In genomic region chr12:6963016-6963731, GRCh38 we compare ENCODE assay signal across 10 cellular contexts. TPM values are rescaled to one million over a fixed set of nuclear protein-coding genes. Genes with fewer than 3 reads are reported as not detected.
DNase-seq lines count a peak whose midpoint lies in the region; ATAC-seq, FAIRE-seq and TF ChIP-seq lines count a peak whose summit lies in the region.
"Had no signal": no experiment of that assay in that cellular context is flagged by ENCODE, and none has a peak within 500 bp of the region (broad histone marks: within the 10 kb centered on the region; RNA-seq: fewer than 3 reads in every experiment).

No MANE protein-coding gene starts in this region.

- H3K27me3 Mint-ChIP-seq in nephron (ENCODE audit: low read depth), result no peaks in the 10 kb centered on the region

- peaks cover 5% of the 10 kb centered on the region for H3K36me3 ChIP-seq in colonic mucosa

- H3K9me3 ChIP-seq in colonic mucosa, result no peaks in the 10 kb centered on the region

- TF ChIP-seq CTCF in colonic mucosa (IDR thresholded peaks at IDR 0.05) (no peak), nephron (IDR thresholded peaks at IDR 0.05; ENCODE audit: unreplicated experiment in 3 of 3) (no peak), D721Med (IDR thresholded peaks at IDR 0.05; ENCODE audit: insufficient read depth, missing control alignments) (no peak)

- H3K4me1 Mint-ChIP-seq in nephron, result peaks cover 31% of the 10 kb centered on the region

- intact Hi-C loops in colonic mucosa (cut with DNase I), result no loop called here

- H3K36me3 Mint-ChIP-seq in nephron (ENCODE audit: low read depth), result peaks cover 18% of the 10 kb centered on the region

- peak overlapping the region; percentile 94 to 98 for H3K9ac ChIP-seq in colonic mucosa (ENCODE audit: low read depth in 2 of 2, low read length in 2 of 2)

- ATAC-seq in GM21390 (IDR thresholded peaks at IDR 0.05; ENCODE audit: unreplicated experiment), result no peak

- peaks cover 26% of the 10 kb centered on the region for H3K4me1 ChIP-seq in colonic mucosa

- no peaks in the 10 kb centered on the region for H3K9me3 Mint-ChIP-seq in nephron

- peak overlapping the region in 2 of 3 experiments; percentile 45 to 97 for H3K27ac Mint-ChIP-seq in nephron

- H3K27me3 ChIP-seq in colonic mucosa, result no peaks in the 10 kb centered on the region

- H3K27ac ChIP-seq in colonic mucosa, result peak overlapping the region; percentile 95

- H3K4me3 ChIP-seq in colonic mucosa, result peak overlapping the region; percentile 57

- FAIRE-seq in D721Med (lab: Jason Lieb, UNC), result no peak

- DNase-seq in DMS153 (lab: John Stamatoyannopoulos, UW) (peak; percentile 93), NCI-H187 (lab: John Stamatoyannopoulos, UW) (peak; percentile 80 to 90), colonic mucosa (peak; percentile 96), D721Med (ENCODE audit: insufficient read length, low spot score) (no peak), NCI-H82 treated with DMSO at 0.1 percent for 48 hours (lab: John Stamatoyannopoulos, UW; ENCODE audit: unreplicated experiment) (no peak), AG20443 (ENCODE audit: low spot score) (no peak)

- H3K4me3 Mint-ChIP-seq in nephron, result peak overlapping the region; percentile 41 to 68 (median 53)

RNA-seq across cellular contexts. Expression of gene PHB2, which starts 7.3 kb away (rescaled TPM):
- total RNA-seq in colonic mucosa, result 100 to 1,000 TPM; 233 to 323 TPM

RNA-seq across cellular contexts. Expression of gene EMG1, which starts 7.5 kb away (rescaled TPM):
- total RNA-seq in colonic mucosa, result 10 to 100 TPM; 27.2 to 62.3 TPM

RNA-seq across cellular contexts. Expression of gene PTPN6, which starts 12.0 kb away (rescaled TPM):
- total RNA-seq in colonic mucosa, result 10 to 100 TPM; 44.8 to 48.1 TPM

RNA-seq across cellular contexts. Expression of gene C12orf57, which starts 19.4 kb away (rescaled TPM):
- 100 to 1,000 TPM; 114 to 206 TPM for total RNA-seq in colonic mucosa

RNA-seq across cellular contexts. Expression of gene RNU7-1, which starts 19.6 kb away (rescaled TPM):
- total RNA-seq in colonic mucosa, result not detected
- total RNA-seq: glomerular endothelial cell, subcutaneous adipose tissue had no signal

Comparison
In these comparisons a context has a peak if more than half of its experiments do, and no peak if none do; other contexts are left out.
1. DNase-seq: peak in DMS153 (single experiment), NCI-H187 (2 of 2) and colonic mucosa (single experiment); none in D721Med (single experiment), NCI-H82 treated with DMSO at 0.1 percent for 48 hours (single experiment) and AG20443 (single experiment).